Comparison of ENCODE assay signal across 8 cellular contexts in the genomic region with DNA sequence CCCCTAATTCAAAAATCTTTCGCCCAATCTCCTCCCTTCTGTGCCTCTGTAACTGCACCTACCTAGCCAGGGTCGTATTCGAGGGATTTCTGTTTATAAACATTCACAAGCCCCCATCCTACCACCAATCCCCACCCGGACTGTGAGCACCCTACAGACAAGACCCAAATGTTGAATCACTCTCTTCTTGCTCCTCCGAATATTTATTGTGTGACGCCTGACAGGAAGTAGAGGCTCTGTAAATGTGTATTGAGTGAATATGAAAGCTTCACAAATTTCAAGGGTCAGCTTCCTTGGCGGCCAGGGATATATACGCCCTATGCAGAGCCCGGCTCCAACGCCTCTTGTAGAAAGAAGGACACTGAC. TPM values are rescaled to one million over a fixed set of nuclear protein-coding genes. Genes with fewer than 3 reads are reported as not detected.
DNase-seq lines count a peak whose midpoint lies in the region; ATAC-seq and TF ChIP-seq lines count a peak whose summit lies in the region.

No MANE protein-coding gene starts in this region.

- intact Hi-C loops in CD8-positive, alpha-beta T cell (cut with DNase I, micrococcal nuclease): loop anchor here (1.0 to 2.0 kb wide), 3 partner anchors 183 to 256 kb away; a partner anchor contains a TSS
- intact Hi-C loops in aorta (cut with DNase I): no loop called here

- H3K4me1 ChIP-seq in CD8-positive, alpha-beta T cell (ENCODE audit: insufficient read depth, low read length): peaks cover 6% of the 10 kb centered on the region
- H3K4me1 ChIP-seq in lung (ENCODE audit: control insufficient read depth in 2 of 2, insufficient read depth in 2 of 2, low read length in 2 of 2) (peaks cover 1 to 5% of the 10 kb centered on the region in 2 donors), aorta (ENCODE audit: control insufficient read depth in 1 of 2, insufficient read depth in 2 of 2, low read length in 2 of 2) (no peaks in the 10 kb centered on the region)

- no peak for TF ChIP-seq CTCF in CD8-positive, alpha-beta T cell (IDR thresholded peaks at IDR 0.05)
- TF ChIP-seq CTCF in lung (IDR thresholded peaks at IDR 0.05; ENCODE audit: control extremely low read depth, extremely low read depth): no peak

- CTCF ChIA-PET in CD8-positive, alpha-beta T cell (lab: Charles Lee): no interaction called here

- H3K27me3 Mint-ChIP-seq in CD8-positive, alpha-beta T cell (ENCODE audit: low read depth): peaks cover 8% of the 10 kb centered on the region

- H3K4me3 Mint-ChIP-seq in CD8-positive, alpha-beta T cell: peak overlapping the region; percentile 91

- POLR2A ChIA-PET in CD8-positive, alpha-beta T cell (lab: Charles Lee): interaction anchor here (1.0 kb wide), 1 partner anchor 8 kb away, joined by 3 read pairs; no protein-coding TSS in a partner anchor

- H3K4me1 Mint-ChIP-seq in CD8-positive, alpha-beta T cell (ENCODE audit: low read depth): peaks cover 21% of the 10 kb centered on the region

- DNase-seq in CD8-positive, alpha-beta T cell: no peak
- DNase-seq in lung (ENCODE audit: low spot score) (no peak), aorta (no peak), NCI-H1694 (lab: John Stamatoyannopoulos, UW) (no peak), H4 (ENCODE audit: low spot score) (no peak), mesenteric fat pad (ENCODE audit: low spot score) (no peak)

- ATAC-seq in CD8-positive, alpha-beta T cell: no peak
- ATAC-seq in HG02610 (IDR thresholded peaks at IDR 0.05; ENCODE audit: unreplicated experiment): peak; percentile 1
- no peak for ATAC-seq in lung (ENCODE audit: insufficient read depth, low FRiP score)
- ATAC-seq in aorta (ENCODE audit: low FRiP score): no peak

- no peaks in the 10 kb centered on the region for H3K27me3 ChIP-seq in CD8-positive, alpha-beta T cell (ENCODE audit: insufficient read depth, low read length)
- H3K27me3 ChIP-seq in lung (ENCODE audit: control insufficient read depth, insufficient read depth): no peaks in the 10 kb centered on the region
- no peaks in the 10 kb centered on the region for H3K27me3 ChIP-seq in aorta (ENCODE audit: control insufficient read depth in 1 of 2, insufficient read depth in 2 of 2, low read length in 1 of 2)

- peaks cover 15% of the 10 kb centered on the region for H3K36me3 Mint-ChIP-seq in CD8-positive, alpha-beta T cell

- peak overlapping the region; percentile 92 for H3K4me3 ChIP-seq in CD8-positive, alpha-beta T cell (ENCODE audit: low read depth, low read length)
- peak overlapping the region; percentile 33 for H3K4me3 ChIP-seq in lung
- H3K4me3 ChIP-seq in aorta (ENCODE audit: low read length in 2 of 2): peak overlapping the region; percentile 27 to 43

- 23 to 26% methylated on average over 10 of the region's 10 CpGs for WGBS in lung, 2 donors
- 20 to 26% methylated on average over 10 of the region's 10 CpGs for WGBS in aorta, 2 donors

- H3K9me3 ChIP-seq in CD8-positive, alpha-beta T cell (ENCODE audit: low read length): no peaks in the 10 kb centered on the region
- H3K9me3 ChIP-seq in lung (ENCODE audit: control insufficient read depth in 2 of 2, insufficient read depth in 1 of 2, low read length in 1 of 2) (no peaks in the 10 kb centered on the region), aorta (ENCODE audit: control insufficient read depth, low read length) (no peaks in the 10 kb centered on the region)

- H3K27ac Mint-ChIP-seq in CD8-positive, alpha-beta T cell: peak overlapping the region; percentile 93

- peak overlapping the region; percentile 86 for H3K27ac ChIP-seq in CD8-positive, alpha-beta T cell (ENCODE audit: low read depth, low read length)
- peak overlapping the region; percentile 86 for H3K27ac ChIP-seq in angular gyrus (ENCODE audit: low read depth, low read length)
- peak overlapping the region; percentile 71 to 96 for H3K27ac ChIP-seq in lung (ENCODE audit: low read depth in 1 of 2, low read length in 1 of 2)
- peak overlapping the region in 1 of 2 donors; percentile 50 for H3K27ac ChIP-seq in aorta (ENCODE audit: low read depth in 1 of 2, low read length in 2 of 2)

- H3K36me3 ChIP-seq in CD8-positive, alpha-beta T cell (ENCODE audit: insufficient read depth, low read length): no peaks in the 10 kb centered on the region
- no peaks in the 10 kb centered on the region for H3K36me3 ChIP-seq in lung (ENCODE audit: control insufficient read depth in 2 of 2, insufficient read depth in 2 of 2, low read length in 2 of 2)
- H3K36me3 ChIP-seq in aorta (ENCODE audit: control insufficient read depth in 1 of 2, insufficient read depth in 2 of 2, low read length in 1 of 2): no peaks in the 10 kb centered on the region

- H3K9me3 Mint-ChIP-seq in CD8-positive, alpha-beta T cell: no peaks in the 10 kb centered on the region

RNA-seq across cellular contexts. Expression of a gene that starts 1.6 kb away (rescaled TPM):
- total RNA-seq in CD8-positive, alpha-beta T cell: 10 to 100 TPM; 13.6 to 14.0 TPM
- total RNA-seq in lung: 10 to 100 TPM; 19.5 to 32.8 TPM
- polyA plus RNA-seq in lung: 10 to 100 TPM; 14.3 to 14.4 TPM
- 1 to 10 TPM; 3.5 to 5.6 TPM for total RNA-seq in aorta
- 10 to 100 TPM in 1 of 2 donors, 1 to 10 TPM in 1; 7.6 to 17.8 TPM for polyA plus RNA-seq in aorta
- 4.9 and 9.4 TPM in 2 replicates for total RNA-seq in H4 (2014; rRNA removed; shearing (Covaris generic))
- 4.6 TPM for total RNA-seq in mesenteric fat pad

Comparison
In these comparisons a context has a peak if more than half of its experiments do, and no peak if none do; other contexts are left out.
1. H3K4me3 ChIP-seq: peak in every context shown above with its lines; median percentile 92 in CD8-positive, alpha-beta T cell; 35 in aorta; 33 in lung.
2. intact Hi-C loops: an anchor here in CD8-positive, alpha-beta T cell (1.0 to 2.0 kb wide); none called in aorta.